Comparison of ENCODE assay signal across 8 cellular contexts in the genomic region with DNA sequence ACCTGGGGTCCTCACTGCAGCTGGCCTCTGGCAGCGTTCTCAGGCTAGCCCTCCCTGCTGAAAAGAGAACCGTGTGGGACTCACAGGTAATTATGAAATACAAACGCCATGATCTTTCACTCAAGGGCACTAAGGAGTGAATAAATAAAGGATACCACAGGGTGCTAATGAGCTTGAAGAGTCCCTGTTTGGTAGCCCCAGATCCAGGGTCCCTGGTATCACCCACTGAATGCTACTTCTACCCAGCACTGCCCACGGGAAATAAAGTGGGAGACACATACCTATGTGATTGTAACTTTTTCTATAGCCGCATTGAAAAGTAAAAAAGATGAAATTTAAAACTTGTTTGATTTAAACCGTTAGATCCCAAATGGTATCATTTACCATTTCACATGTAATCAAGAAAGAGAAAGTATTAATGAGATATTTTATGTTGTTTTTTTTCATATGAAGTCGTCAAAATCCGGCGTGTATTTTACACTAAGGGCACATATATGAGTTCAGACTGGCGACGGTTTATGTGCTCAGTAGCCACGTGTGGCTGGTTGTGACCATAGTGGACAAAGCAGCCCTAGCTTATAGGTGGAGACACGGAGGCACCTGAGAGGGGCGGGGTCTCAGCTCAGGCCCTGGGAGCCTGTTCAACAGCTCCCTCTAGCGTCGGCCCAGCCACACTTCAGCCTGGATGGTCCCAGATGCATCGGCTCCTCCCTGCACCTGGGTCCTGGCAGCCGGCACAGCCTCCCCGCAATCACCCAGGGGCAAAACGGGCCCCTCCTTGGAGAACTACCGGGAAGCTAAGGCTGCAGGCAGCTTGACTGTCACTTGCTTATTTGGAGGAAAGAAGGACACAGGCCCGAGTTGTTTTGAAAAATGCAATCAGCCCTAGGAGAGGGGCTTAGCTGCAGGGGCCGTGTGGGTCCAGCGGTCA. TPM values are rescaled to one million over a fixed set of nuclear protein-coding genes. Genes with fewer than 3 reads are reported as not detected.
DNase-seq lines count a peak whose midpoint lies in the region; ATAC-seq and TF ChIP-seq lines count a peak whose summit lies in the region.

No MANE protein-coding gene starts in this region.

- H3K27ac Mint-ChIP-seq in GM23338 = no peak overlapping the region; the same call in 1 of the 2 replicates
- peak overlapping the region; percentile 91 for H3K27ac Mint-ChIP-seq in activated T-helper 17 cell treated with anti-CD3 and anti-CD28 coated beads, Interleukin-2, amount 50 U/mL, for 72 hours

- H3K79me2 ChIP-seq in GM23338 (replicated peaks; ENCODE audit: insufficient read depth) = no peaks in the 10 kb centered on the region

- H3K9me2 ChIP-seq in GM23338 (ENCODE audit: insufficient read depth) = no peaks in the 10 kb centered on the region

- H3F3A ChIP-seq in GM23338 (replicated peaks; ENCODE audit: low read depth) = no peaks in the 10 kb centered on the region

- H2AFZ ChIP-seq in GM23338 = peak overlapping the region; percentile 13; the same call in 1 of the 2 replicates

- no peak for TF ChIP-seq POLR2A in testis (IDR thresholded peaks at IDR 0.05)

- H3K36me3 ChIP-seq in GM23338 (ENCODE audit: insufficient read depth) (no peaks in the 10 kb centered on the region), testis (ENCODE audit: low read depth, missing control alignments) (no peaks in the 10 kb centered on the region)

- no peaks in the 10 kb centered on the region; the same call in 2 of the 3 replicates for H3K9me3 Mint-ChIP-seq in GM23338
- H3K9me3 Mint-ChIP-seq in activated T-helper 17 cell treated with anti-CD3 and anti-CD28 coated beads, Interleukin-2, amount 50 U/mL, for 72 hours = no peaks in the 10 kb centered on the region

- DNase-seq in Daoy (ENCODE audit: low read depth) (peak; percentile 91), GM23338 (ENCODE audit: low spot score) (peak; percentile 91), LNCaP clone FGC (ENCODE audit: low read depth) (peak; percentile 80), RPMI8226 (peak; percentile 93), fibroblast of the conjunctiva (ENCODE audit: low read depth) (peak; percentile 46), nucleus accumbens (lab: John Stamatoyannopoulos, UW) (peak in 51 of 56 donors; percentile 13 to 79 (median 44)), testis (peak; percentile 90)

- H3K4me1 Mint-ChIP-seq in GM23338 = peaks cover 14% of the 10 kb centered on the region
- peaks cover 45% of the 10 kb centered on the region for H3K4me1 Mint-ChIP-seq in activated T-helper 17 cell treated with anti-CD3 and anti-CD28 coated beads, Interleukin-2, amount 50 U/mL, for 72 hours

- WGBS in testis, 2 donors = 25 to 33% methylated on average over 24 of the region's 24 CpGs

- ATAC-seq in GM23338 = peak; percentile 90
- peak; percentile 56 for ATAC-seq in activated T-helper 17 cell treated with anti-CD3 and anti-CD28 coated beads, Interleukin-2, amount 50 U/mL, for 72 hours (replicated peaks)

- H3K4me2 ChIP-seq in GM23338 = 0 out of 2 replicates have a peak overlapping the region, but pooled peaks have one; percentile 51

- no peaks in the 10 kb centered on the region for H3K9me3 ChIP-seq in testis

- H3K27me3 ChIP-seq in GM23338 (ENCODE audit: insufficient read depth) = no peaks in the 10 kb centered on the region
- H3K27me3 ChIP-seq in testis = no peaks in the 10 kb centered on the region

- no peak overlapping the region for H3K27ac ChIP-seq in GM23338 (ENCODE audit: low read depth)
- peak overlapping the region; percentile 9 to 28 for H3K27ac ChIP-seq in testis

- H3K4me3 ChIP-seq in GM23338 = no peak overlapping the region
- no peak overlapping the region for H3K4me3 ChIP-seq in LNCaP clone FGC (ENCODE audit: low read depth, low read length)
- no peak overlapping the region for H3K4me3 ChIP-seq in testis

- H3K4me1 ChIP-seq in GM23338 (ENCODE audit: insufficient read depth) (no peaks in the 10 kb centered on the region; the same call in 1 of the 2 replicates), testis (peaks cover 55% of the 10 kb centered on the region)

- intact Hi-C loops in testis (cut with DNase I; ENCODE audit: low total_unique reads) = loop anchor here (10.0 kb wide), 1 partner anchor 284 kb away; a partner anchor contains a TSS

- peak; percentile 85 to 99 for TF ChIP-seq CTCF in GM23338 (conservative IDR thresholded peaks at IDR 0.05; ENCODE audit: low read depth in 2 of 2)
- TF ChIP-seq CTCF in LNCaP clone FGC (IDR thresholded peaks at IDR 0.05; ENCODE audit: control insufficient read depth, extremely low read depth, insufficient read depth) = peak; percentile 93
- peak; percentile 86 to 94 (median 91) for TF ChIP-seq CTCF in testis (IDR thresholded peaks at IDR 0.05)

- H3K4me3 Mint-ChIP-seq in GM23338 = no peak overlapping the region; the same call in 2 of the 3 replicates
- peak overlapping the region; percentile 84 for H3K4me3 Mint-ChIP-seq in activated T-helper 17 cell treated with anti-CD3 and anti-CD28 coated beads, Interleukin-2, amount 50 U/mL, for 72 hours

- no peaks in the 10 kb centered on the region for H3K36me3 Mint-ChIP-seq in GM23338 (ENCODE audit: low read depth)
- H3K36me3 Mint-ChIP-seq in activated T-helper 17 cell treated with anti-CD3 and anti-CD28 coated beads, Interleukin-2, amount 50 U/mL, for 72 hours (ENCODE audit: low read depth) = peaks cover 69% of the 10 kb centered on the region

- H3K27me3 Mint-ChIP-seq in GM23338 (ENCODE audit: insufficient read depth, low read depth, poor library complexity) = peaks cover 15% of the 10 kb centered on the region
- no peaks in the 10 kb centered on the region for H3K27me3 Mint-ChIP-seq in activated T-helper 17 cell treated with anti-CD3 and anti-CD28 coated beads, Interleukin-2, amount 50 U/mL, for 72 hours

- H4K20me1 ChIP-seq in GM23338 (replicated peaks; ENCODE audit: insufficient read depth) = no peaks in the 10 kb centered on the region

TF ChIP-seq in GM23338, 12 proteins besides CTCF, POLR2A, EP300 and RAD21:
- no peak for TF ChIP-seq JUNB (IDR thresholded peaks at IDR 0.05; ENCODE audit: unreplicated experiment)
- TF ChIP-seq CREB1 (CRISPR knock-in tag; IDR thresholded peaks at IDR 0.05; ENCODE audit: low read depth) = peak; percentile 62

RNA-seq across cellular contexts. Expression of a gene that starts 39.2 kb away (rescaled TPM):
- total RNA-seq in Daoy (2014; rRNA removed; shearing (Covaris generic)) = 441 and 460 TPM in 2 replicates
- total RNA-seq in GM23338 (2014; rRNA removed; shearing (Covaris generic)) = 70.3 and 85.5 TPM in 2 replicates
- polyA plus RNA-seq in GM23338 (2016; fragmentation: Nextera tagmentation; extraction: Ambion mirVana) (23.3 and 24.2 TPM in 2 replicates), testis (ENCODE audit: insufficient read depth, low read depth, low replicate concordance) (309 TPM)
- 100 to 1,000 TPM in 1 of 2 donors, 10 to 100 TPM in 1; 60.3 to 180 TPM for total RNA-seq in activated T-helper 17 cell treated with anti-CD3 and anti-CD28 coated beads, Interleukin-2, amount 50 U/mL, for 72 hours
- total RNA-seq in testis = 100 to 1,000 TPM; 208 to 321 TPM
